Comparison of ENCODE assay signal across 11 cellular contexts in genomic region chr17:65544658-65545057, GRCh38.
"Had no signal": no experiment of that assay in that cellular context is flagged by ENCODE, and none has a peak within 500 bp of the region (broad histone marks: within the 10 kb centered on the region; RNA-seq: fewer than 3 reads in every experiment).

No MANE protein-coding gene starts in this region.

- H3K36me3 ChIP-seq: thoracic aorta had no signal

- H3K4me3 ChIP-seq: stomach, thoracic aorta had no signal

- H3K27ac ChIP-seq: thoracic aorta had no signal

- ATAC-seq: effector memory CD8-positive, alpha-beta T cell; left cardiac atrium; naive thymus-derived CD8-positive, alpha-beta T cell had no signal

- H3K27me3 Mint-ChIP-seq: activated naive CD4-positive, alpha-beta T cell treated with anti-CD3 and anti-CD28 coated beads, Interleukin-2, amount 50 U/mL, for 24 hours; central memory CD8-positive, alpha-beta T cell; effector memory CD8-positive, alpha-beta T cell; naive thymus-derived CD8-positive, alpha-beta T cell had no signal

- H3K27me3 ChIP-seq: stomach had no signal

- DNase-seq: activated CD4-positive, CD25-positive, alpha-beta regulatory T cell; activated T-cell treated with anti-CD3 and anti-CD28 coated beads, Interleukin-2, amount 50 U/mL, for 1 hour; effector memory CD8-positive, alpha-beta T cell; left cardiac atrium; naive thymus-derived CD8-positive, alpha-beta T cell; stimulated activated CD4-positive, alpha-beta T cell treated with anti-CD3 and anti-CD28 coated beads, Interleukin-4, amount 100 ng/mL, for 4 hours; stomach had no signal

- H3K4me3 Mint-ChIP-seq: activated naive CD4-positive, alpha-beta T cell treated with anti-CD3 and anti-CD28 coated beads, Interleukin-2, amount 50 U/mL, for 24 hours; central memory CD8-positive, alpha-beta T cell; effector memory CD8-positive, alpha-beta T cell; naive thymus-derived CD8-positive, alpha-beta T cell; T-helper 1 cell treated with Interleukin-12 subunit alpha and Interleukin-12 subunit beta and Interleukin-4 antibody, amounts not matched to agents 30 μg/mL and 1 μg/mL, for 36 hours had no signal

- H3K27ac Mint-ChIP-seq: activated naive CD4-positive, alpha-beta T cell treated with anti-CD3 and anti-CD28 coated beads, Interleukin-2, amount 50 U/mL, for 24 hours; effector memory CD8-positive, alpha-beta T cell; T-helper 1 cell treated with Interleukin-12 subunit alpha and Interleukin-12 subunit beta and Interleukin-4 antibody, amounts not matched to agents 30 μg/mL and 1 μg/mL, for 36 hours had no signal

- H3K9me3 ChIP-seq: stomach, thoracic aorta had no signal

- H3K9me3 Mint-ChIP-seq: activated naive CD4-positive, alpha-beta T cell treated with anti-CD3 and anti-CD28 coated beads, Interleukin-2, amount 50 U/mL, for 24 hours; central memory CD8-positive, alpha-beta T cell; effector memory CD8-positive, alpha-beta T cell; naive thymus-derived CD8-positive, alpha-beta T cell; T-helper 1 cell treated with Interleukin-12 subunit alpha and Interleukin-12 subunit beta and Interleukin-4 antibody, amounts not matched to agents 30 μg/mL and 1 μg/mL, for 36 hours had no signal
